9 cellular contexts compared by ENCODE assay signal in the genomic region with DNA sequence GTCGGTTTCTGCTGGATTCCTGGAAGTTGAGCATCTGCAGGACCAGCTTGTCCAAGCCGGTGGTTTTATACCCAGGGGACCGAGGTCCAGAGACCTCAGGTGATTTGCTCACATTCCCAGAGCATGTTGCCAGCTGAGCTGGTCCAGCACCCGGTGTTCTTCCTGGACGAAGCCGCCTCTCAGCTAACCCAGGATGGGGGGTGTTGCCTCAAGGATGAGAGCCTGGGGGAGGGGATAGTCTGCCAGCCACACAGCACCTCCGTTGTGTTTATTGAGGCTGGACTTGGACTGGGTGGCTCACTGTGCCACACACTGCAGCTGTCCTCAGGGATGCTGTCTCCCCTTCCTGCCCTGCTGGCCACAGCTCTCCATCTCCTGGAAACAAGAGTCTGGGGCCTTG. TPM values are rescaled to one million over a fixed set of nuclear protein-coding genes. Genes with fewer than 3 reads are reported as not detected.
DNase-seq lines count a peak whose midpoint lies in the region; ATAC-seq and TF ChIP-seq lines count a peak whose summit lies in the region.
"Had no signal": no experiment of that assay in that cellular context is flagged by ENCODE, and none has a peak within 500 bp of the region (broad histone marks: within the 10 kb centered on the region; RNA-seq: fewer than 3 reads in every experiment).

No MANE protein-coding gene starts in this region.

- intact Hi-C loops in Right ventricle myocardium superior (cut with DNase I) (no loop called here), Right ventricle myocardium inferior (cut with DNase I) (no loop called here)

- H3K27ac Mint-ChIP-seq in stimulated activated naive B cell treated with anti-CD40 and anti-IgM and Interleukin-4, amounts not matched to agents 10 μg/mL and 1 μg/mL and 100 μg/mL, for 72 hours, result no peak overlapping the region

- H3K27me3 ChIP-seq in SJSA1 (replicated peaks), result no peaks in the 10 kb centered on the region

- 0 out of 2 replicates have a peak, but pooled peaks cover 2% of the 10 kb centered on the region for H3K9me3 ChIP-seq in SJSA1 (replicated peaks)

- H3K4me1 ChIP-seq in SJSA1 (replicated peaks), result peaks cover 28% of the 10 kb centered on the region

- ATAC-seq in Right ventricle myocardium superior (ENCODE audit: poor library complexity), result no peak
- no peak for ATAC-seq in Right ventricle myocardium inferior
- ATAC-seq in stimulated activated naive B cell treated with anti-CD40 and anti-IgM and Interleukin-4, amounts not matched to agents 10 μg/mL and 1 μg/mL and 100 μg/mL, for 72 hours (replicated peaks), result no peak
- no peak for ATAC-seq in HG03196 (IDR thresholded peaks at IDR 0.05; ENCODE audit: unreplicated experiment)
- no peak for ATAC-seq in HG03565 (IDR thresholded peaks at IDR 0.05; ENCODE audit: unreplicated experiment)

- H3K4me3 ChIP-seq in SJSA1 (peak overlapping the region; percentile 94; the same call in 1 of the 2 replicates), fibroblast of the aortic adventitia (ENCODE audit: low read depth, low read length) (peak overlapping the region; percentile 73)

- peak overlapping the region; percentile 84 for H3K4me3 Mint-ChIP-seq in stimulated activated naive B cell treated with anti-CD40 and anti-IgM and Interleukin-4, amounts not matched to agents 10 μg/mL and 1 μg/mL and 100 μg/mL, for 72 hours

- H3K27ac ChIP-seq in SJSA1, result no peak overlapping the region

- peaks cover 33 to 59% of the 10 kb centered on the region in 2 donors for H3K4me1 Mint-ChIP-seq in stimulated activated naive B cell treated with anti-CD40 and anti-IgM and Interleukin-4, amounts not matched to agents 10 μg/mL and 1 μg/mL and 100 μg/mL, for 72 hours

- peaks cover 4 to 17% of the 10 kb centered on the region in 2 donors for H3K36me3 Mint-ChIP-seq in stimulated activated naive B cell treated with anti-CD40 and anti-IgM and Interleukin-4, amounts not matched to agents 10 μg/mL and 1 μg/mL and 100 μg/mL, for 72 hours

- H3K9me3 Mint-ChIP-seq in stimulated activated naive B cell treated with anti-CD40 and anti-IgM and Interleukin-4, amounts not matched to agents 10 μg/mL and 1 μg/mL and 100 μg/mL, for 72 hours, result no peaks in the 10 kb centered on the region

- H3K36me3 ChIP-seq in SJSA1, result peaks cover 12% of the 10 kb centered on the region

- H3K27me3 Mint-ChIP-seq in stimulated activated naive B cell treated with anti-CD40 and anti-IgM and Interleukin-4, amounts not matched to agents 10 μg/mL and 1 μg/mL and 100 μg/mL, for 72 hours, result no peaks in the 10 kb centered on the region

- no peak for TF ChIP-seq CTCF in fibroblast of the aortic adventitia (IDR thresholded peaks at IDR 0.05; ENCODE audit: insufficient read depth, low read length)

- DNase-seq in Right ventricle myocardium superior, result peak; percentile 37
- DNase-seq in Right ventricle myocardium inferior (ENCODE audit: missing footprints), result no peak
- DNase-seq in SJSA1 (ENCODE audit: low read depth in 1 of 2, low spot score in 2 of 2), result no peak
- no peak for DNase-seq in fibroblast of the aortic adventitia (ENCODE audit: low read depth)
- no peak for DNase-seq in stimulated activated naive B cell treated with anti-CD40 and anti-IgM and Interleukin-4, amounts not matched to agents 10 μg/mL and 1 μg/mL and 100 μg/mL, for 72 hours
- DNase-seq in AG20443 (ENCODE audit: low spot score), result no peak
- DNase-seq: NCI-H1092 treated with DMSO at 0.1 percent for 48 hours had no signal

RNA-seq across cellular contexts. Expression of gene TMEM201, which starts 1.5 kb away (rescaled TPM):
- total RNA-seq in Right ventricle myocardium superior (17.2 TPM), Right ventricle myocardium inferior (17.4 TPM), fibroblast of the aortic adventitia (ENCODE audit: low replicate concordance) (2.8 and 8.9 TPM in 2 replicates)
- total RNA-seq in SJSA1 (2014; rRNA removed; shearing (Covaris generic)), result 8.7 and 10.1 TPM in 2 replicates

RNA-seq across cellular contexts. Expression of gene SLC25A33, which starts 50.9 kb away (rescaled TPM):
- total RNA-seq in Right ventricle myocardium superior (6.3 TPM), Right ventricle myocardium inferior (5.7 TPM), fibroblast of the aortic adventitia (ENCODE audit: low replicate concordance) (2.0 and 4.7 TPM in 2 replicates)
- 15.2 and 15.4 TPM in 2 replicates for total RNA-seq in SJSA1 (2014; rRNA removed; shearing (Covaris generic))
